Comparison of ENCODE assay signal across 9 cellular contexts in the genomic region with DNA sequence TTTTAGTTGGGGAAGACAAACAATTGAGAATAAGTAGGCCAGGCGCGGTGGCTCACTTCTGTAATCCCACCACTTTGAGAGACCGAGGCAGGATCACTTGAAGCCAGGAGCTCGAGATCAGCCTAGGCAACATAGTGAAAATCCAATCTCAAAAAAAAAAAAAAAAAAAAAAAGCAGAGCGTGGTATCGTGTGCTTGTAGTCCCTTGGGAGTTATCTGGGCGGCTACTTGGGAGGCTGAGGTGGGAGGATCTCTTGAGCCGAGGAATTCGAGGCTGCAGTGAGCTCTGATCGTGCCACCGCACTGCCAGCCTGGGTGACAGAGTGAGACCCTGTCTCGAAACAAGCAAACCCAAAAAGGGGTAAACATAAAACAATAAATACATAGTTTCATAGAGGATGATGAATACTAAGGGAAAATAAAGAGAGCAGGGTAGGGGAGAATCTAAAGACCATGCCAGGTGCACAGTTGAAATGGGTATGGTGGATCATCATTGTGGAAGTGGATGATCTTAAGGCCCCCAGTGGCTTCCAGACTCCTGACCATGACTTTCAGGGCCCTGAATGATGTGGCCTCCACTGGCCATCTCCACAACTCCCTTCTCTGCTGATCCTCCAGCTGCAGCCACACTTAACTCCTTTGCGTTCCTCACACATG. TPM values are rescaled to one million over a fixed set of nuclear protein-coding genes. Genes with fewer than 3 reads are reported as not detected.
A peak's percentile ranks its signal among the peaks of the same experiment; 100 is the strongest.
DNase-seq lines count a peak whose midpoint lies in the region; ATAC-seq, FAIRE-seq and TF ChIP-seq lines count a peak whose summit lies in the region.
"Had no signal": no experiment of that assay in that cellular context is flagged by ENCODE, and none has a peak within 500 bp of the region (broad histone marks: within the 10 kb centered on the region; RNA-seq: fewer than 3 reads in every experiment).

No MANE protein-coding gene starts in this region.

- no peak for TF ChIP-seq EP300 in HepG2 (IDR thresholded peaks at IDR 0.05; ENCODE audit: low read depth in 2 of 2, low read length in 2 of 2)
- no peak for TF ChIP-seq EP300 in HepG2 (CRISPR knock-in tag; IDR thresholded peaks at IDR 0.05; ENCODE audit: borderline replicate concordance)

- no peak for FAIRE-seq in HepG2 (lab: Jason Lieb, UNC)
- FAIRE-seq: endometrium had no signal

- H3K27me3 ChIP-seq in HepG2 (ENCODE audit: control insufficient read depth in 1 of 2, insufficient read depth in 2 of 2, low read length in 2 of 2): peaks cover 0 to 7% of the 10 kb centered on the region in 2 experiments; a peak in 1 of 5 replicates
- H3K27me3 ChIP-seq in tibial artery: no peaks in the 10 kb centered on the region

- H3K36me3 ChIP-seq in HepG2 (replicated peaks in 1 of 2; ENCODE audit: control insufficient read depth in 1 of 2, insufficient read depth in 2 of 2, low read length in 2 of 2): peaks cover 15 to 39% of the 10 kb centered on the region in 2 experiments
- peaks cover 4 to 36% (median 12%) of the 10 kb centered on the region in 3 donors for H3K36me3 ChIP-seq in tibial artery

- peaks cover 58% of the 10 kb centered on the region for H3K4me1 Mint-ChIP-seq in activated naive CD4-positive, alpha-beta T cell treated with anti-CD3 and anti-CD28 coated beads for 36 hours (ENCODE audit: low read depth)
- peaks cover 50% of the 10 kb centered on the region for H3K4me1 Mint-ChIP-seq in activated naive CD8-positive, alpha-beta T cell treated with anti-CD3 and anti-CD28 coated beads for 36 hours

- peak overlapping the region; percentile 89 for H3K4me3 Mint-ChIP-seq in activated naive CD4-positive, alpha-beta T cell treated with anti-CD3 and anti-CD28 coated beads for 36 hours
- H3K4me3 Mint-ChIP-seq in activated naive CD8-positive, alpha-beta T cell treated with anti-CD3 and anti-CD28 coated beads for 36 hours: peak overlapping the region; percentile 89

- H3K4me2 ChIP-seq in HepG2 (ENCODE audit: low read depth, low read length): peak overlapping the region; percentile 84

- H3K4me1 ChIP-seq in HepG2 (ENCODE audit: insufficient read depth, low read length) (peaks cover 70% of the 10 kb centered on the region), tibial artery (peaks cover 0 to 54% (median 42%) of the 10 kb centered on the region in 4 donors)

- H3K27ac Mint-ChIP-seq in activated naive CD4-positive, alpha-beta T cell treated with anti-CD3 and anti-CD28 coated beads for 36 hours: peak overlapping the region; percentile 78
- peak overlapping the region; percentile 89 for H3K27ac Mint-ChIP-seq in activated naive CD8-positive, alpha-beta T cell treated with anti-CD3 and anti-CD28 coated beads for 36 hours

- in situ Hi-C loops in HepG2 (cut with HindIII; ENCODE audit: extremely low pct_ligation_motif_present, low pct_unique_long_range_greater_than_20kb): no loop called here

- H3K36me3 Mint-ChIP-seq in activated naive CD4-positive, alpha-beta T cell treated with anti-CD3 and anti-CD28 coated beads for 36 hours (ENCODE audit: low read depth): peaks cover 73% of the 10 kb centered on the region
- peaks cover 73% of the 10 kb centered on the region for H3K36me3 Mint-ChIP-seq in activated naive CD8-positive, alpha-beta T cell treated with anti-CD3 and anti-CD28 coated beads for 36 hours

- no peaks in the 10 kb centered on the region for H3K27me3 Mint-ChIP-seq in activated naive CD4-positive, alpha-beta T cell treated with anti-CD3 and anti-CD28 coated beads for 36 hours (ENCODE audit: low read depth)
- no peaks in the 10 kb centered on the region for H3K27me3 Mint-ChIP-seq in activated naive CD8-positive, alpha-beta T cell treated with anti-CD3 and anti-CD28 coated beads for 36 hours

- 0 out of 4 replicates have a peak, but pooled peaks of 1 of the 2 experiments have one; percentile 17 for TF ChIP-seq POLR2A in HepG2 (IDR thresholded peaks at IDR 0.05; ENCODE audit: insufficient read depth in 1 of 2, low read depth in 2 of 2, low read length in 2 of 2)

- peak overlapping the region; percentile 98 for H3K9ac ChIP-seq in HepG2 (ENCODE audit: insufficient read depth, low read depth, low read length)

- CTCF ChIA-PET in activated naive CD4-positive, alpha-beta T cell treated with anti-CD3 and anti-CD28 coated beads for 36 hours (lab: Charles Lee): no interaction called here
- CTCF ChIA-PET in HepG2 (lab: Yijun Ruan, JAX; ENCODE audit: low intra/inter-chr PET ratio, low total read pairs): no interaction called here

- intact Hi-C loops in activated naive CD4-positive, alpha-beta T cell treated with anti-CD3 and anti-CD28 coated beads for 36 hours (cut with micrococcal nuclease): no loop called here
- intact Hi-C loops in HepG2 (cut with micrococcal nuclease; ENCODE audit: unreplicated experiment) (loop anchor here (5.0 kb wide), 3 partner anchors 49 to 119 kb away; no protein-coding TSS in a partner anchor), tibial artery (cut with DNase I; ENCODE audit: low total_unique reads) (loop anchor here (5.0 to 10.0 kb wide), 2 partner anchors 96 to 246 kb away; no protein-coding TSS in a partner anchor)

- H3K27ac ChIP-seq in HepG2 (ENCODE audit: extremely low read length, insufficient read depth, low read length) (peak overlapping the region; percentile 76), tibial artery (peak overlapping the region; percentile 78 to 96)

- H3K79me2 ChIP-seq in HepG2 (ENCODE audit: insufficient read depth, low read length): peaks cover 55% of the 10 kb centered on the region

- ATAC-seq in HepG2 (no peak), HG03520 (IDR thresholded peaks at IDR 0.05; ENCODE audit: unreplicated experiment) (no peak)

- WGBS in HepG2 (ENCODE audit: low lambda C conversion rate): 69% methylated on average over 13 of the region's 13 CpGs

- no peaks in the 10 kb centered on the region for H3K9me3 ChIP-seq in HepG2 (ENCODE audit: low read length)
- no peaks in the 10 kb centered on the region for H3K9me3 ChIP-seq in tibial artery

- TF ChIP-seq CTCF in HepG2 (CRISPR knock-in tag; IDR thresholded peaks at IDR 0.05) (no peak), tibial artery (IDR thresholded peaks at IDR 0.05) (no peak)

- POLR2A ChIA-PET in HepG2 (lab: Yijun Ruan, JAX): interaction anchor here (1.5 kb wide), 1 partner anchor 52 kb away, joined by 3 read pairs; no protein-coding TSS in a partner anchor

- DNase-seq in activated naive CD4-positive, alpha-beta T cell treated with anti-CD3 and anti-CD28 coated beads for 36 hours: no peak
- DNase-seq in activated naive CD4-positive, alpha-beta T cell treated with Interleukin-2 at 50 U/mL for 16 hours: no peak
- DNase-seq in activated naive CD8-positive, alpha-beta T cell treated with anti-CD3 and anti-CD28 coated beads for 36 hours: no peak
- DNase-seq in HepG2 (ENCODE audit: low spot score) (no peak), tibial artery (no peak), iPS-NIHi7 (ENCODE audit: extremely low spot score) (no peak), dedifferentiated amniotic fluid mesenchymal stem cell (ENCODE audit: extremely low spot score) (no peak)

- no TSS peak for BruUV-seq in HepG2 (replicated peaks; lab: Mats Ljungman, UMichigan)

- no peak overlapping the region for H2AFZ ChIP-seq in HepG2 (ENCODE audit: low read length)

- H3K9me3 Mint-ChIP-seq in activated naive CD4-positive, alpha-beta T cell treated with anti-CD3 and anti-CD28 coated beads for 36 hours: no peaks in the 10 kb centered on the region
- H3K9me3 Mint-ChIP-seq in activated naive CD8-positive, alpha-beta T cell treated with anti-CD3 and anti-CD28 coated beads for 36 hours: no peaks in the 10 kb centered on the region

- no peak for TF ChIP-seq RAD21 in HepG2 (CRISPR knock-in tag; IDR thresholded peaks at IDR 0.05)

- H3K4me3 ChIP-seq in HepG2 (replicated peaks in 1 of 3; ENCODE audit: insufficient read depth in 1 of 3, low read depth in 2 of 3, low read length in 3 of 3): peak overlapping the region; percentile 91 to 99 (median 94)
- peak overlapping the region; percentile 65 to 100 for H3K4me3 ChIP-seq in tibial artery

- H4K20me1 ChIP-seq in HepG2 (ENCODE audit: insufficient read depth, low read length): peaks cover 27% of the 10 kb centered on the region

RNA-seq across cellular contexts. Expression of gene POFUT1, which starts 0.9 kb away (rescaled TPM):
- total RNA-seq in activated naive CD4-positive, alpha-beta T cell treated with anti-CD3 and anti-CD28 coated beads for 36 hours: 10 to 100 TPM; 37.1 to 38.9 TPM
- total RNA-seq in activated naive CD8-positive, alpha-beta T cell treated with anti-CD3 and anti-CD28 coated beads for 36 hours: 10 to 100 TPM; 64.0 to 65.7 TPM
- 30.2 and 58.3 TPM in 2 replicates for total RNA-seq in HepG2 (2016; rRNA removed; fragmentation: Illumina TruSeq; extraction: Trizol)
- 4.8 and 5.3 TPM in 2 replicates for total RNA-seq in HepG2 (2016; cell fraction: cytosol; rRNA removed; fragmentation: Illumina TruSeq; extraction: Trizol; ENCODE audit: low read depth)
- total RNA-seq in HepG2 (2016; cell fraction: insoluble cytoplasmic fraction; rRNA removed; fragmentation: Illumina TruSeq; extraction: Trizol): 27.5 and 55.8 TPM in 2 replicates
- total RNA-seq in HepG2 (2016; cell fraction: membrane; rRNA removed; fragmentation: Illumina TruSeq; extraction: Trizol): 17.7 and 18.8 TPM in 2 replicates
- 47.8 and 56.4 TPM in 2 replicates for total RNA-seq in HepG2 (2016; cell fraction: nucleus; rRNA removed; fragmentation: Illumina TruSeq; extraction: Trizol)
- polyA plus RNA-seq in HepG2 (2011; rRNA removed): 35.5 and 41.6 TPM in 2 replicates
- 39.5 and 45.0 TPM in 2 replicates for polyA plus RNA-seq in HepG2 (2011; cell fraction: cytosol; rRNA removed)
- polyA plus RNA-seq in HepG2 (2011; cell fraction: nucleus; rRNA removed): 25.7 and 30.2 TPM in 2 replicates
- polyA plus RNA-seq in HepG2 (2012): 37.6 and 40.5 TPM in 2 replicates
- 3.9 and 4.5 TPM in 2 replicates for polyA plus RNA-seq in HepG2 (2016; cell fraction: cytosol; fragmentation: Illumina TruSeq; extraction: Trizol; ENCODE audit: low read depth)
- polyA plus RNA-seq in HepG2 (2016; cell fraction: insoluble cytoplasmic fraction; fragmentation: Illumina TruSeq; extraction: Trizol; ENCODE audit: low read depth): 22.5 and 25.1 TPM in 2 replicates
- polyA plus RNA-seq in HepG2 (2016; cell fraction: membrane; fragmentation: Illumina TruSeq; extraction: Trizol; ENCODE audit: low read depth): 8.5 and 10.3 TPM in 2 replicates
- 55.8 and 62.0 TPM in 2 replicates for polyA plus RNA-seq in HepG2 (2016; cell fraction: nucleus; fragmentation: Illumina TruSeq; extraction: Trizol; ENCODE audit: insufficient read depth, low read depth)
- polyA minus RNA-seq in HepG2 (2011; rRNA and poly(A)+ RNA removed; ENCODE audit: low replicate concordance): 44.0 and 61.9 TPM in 2 replicates
- polyA minus RNA-seq in HepG2 (2011; cell fraction: cytosol; rRNA and poly(A)+ RNA removed): 31.7 and 41.7 TPM in 2 replicates
- polyA minus RNA-seq in HepG2 (2011; cell fraction: nucleus; rRNA and poly(A)+ RNA removed): 33.5 and 39.0 TPM in 2 replicates

RNA-seq across cellular contexts. Expression of gene PLAGL2, which starts 1.1 kb away (rescaled TPM):
- total RNA-seq in activated naive CD4-positive, alpha-beta T cell treated with anti-CD3 and anti-CD28 coated beads for 36 hours: 10 to 100 TPM; 63.3 to 64.9 TPM
- total RNA-seq in activated naive CD8-positive, alpha-beta T cell treated with anti-CD3 and anti-CD28 coated beads for 36 hours: 10 to 100 TPM; 86.9 to 87.2 TPM
- 15.3 and 26.5 TPM in 2 replicates for total RNA-seq in HepG2 (2016; rRNA removed; fragmentation: Illumina TruSeq; extraction: Trizol)
- total RNA-seq in HepG2 (2016; cell fraction: cytosol; rRNA removed; fragmentation: Illumina TruSeq; extraction: Trizol; ENCODE audit: low read depth): 4.9 and 5.7 TPM in 2 replicates
- total RNA-seq in HepG2 (2016; cell fraction: insoluble cytoplasmic fraction; rRNA removed; fragmentation: Illumina TruSeq; extraction: Trizol): 13.7 and 22.8 TPM in 2 replicates
- 25.1 and 26.3 TPM in 2 replicates for total RNA-seq in HepG2 (2016; cell fraction: membrane; rRNA removed; fragmentation: Illumina TruSeq; extraction: Trizol)
- total RNA-seq in HepG2 (2016; cell fraction: nucleus; rRNA removed; fragmentation: Illumina TruSeq; extraction: Trizol): 16.1 and 18.8 TPM in 2 replicates
- 14.9 and 15.2 TPM in 2 replicates for polyA plus RNA-seq in HepG2 (2011; rRNA removed)
- polyA plus RNA-seq in HepG2 (2011; cell fraction: cytosol; rRNA removed): 12.9 and 15.9 TPM in 2 replicates
- 15.6 and 19.1 TPM in 2 replicates for polyA plus RNA-seq in HepG2 (2011; cell fraction: nucleus; rRNA removed)
- polyA plus RNA-seq in HepG2 (2012): 25.4 and 26.2 TPM in 2 replicates
- 4.5 and 4.7 TPM in 2 replicates for polyA plus RNA-seq in HepG2 (2016; cell fraction: cytosol; fragmentation: Illumina TruSeq; extraction: Trizol; ENCODE audit: low read depth)
- polyA plus RNA-seq in HepG2 (2016; cell fraction: insoluble cytoplasmic fraction; fragmentation: Illumina TruSeq; extraction: Trizol; ENCODE audit: low read depth): 43.2 and 55.3 TPM in 2 replicates
- polyA plus RNA-seq in HepG2 (2016; cell fraction: membrane; fragmentation: Illumina TruSeq; extraction: Trizol; ENCODE audit: low read depth): 27.0 and 27.7 TPM in 2 replicates
- 36.1 and 36.3 TPM in 2 replicates for polyA plus RNA-seq in HepG2 (2016; cell fraction: nucleus; fragmentation: Illumina TruSeq; extraction: Trizol; ENCODE audit: insufficient read depth, low read depth)
- 18.8 and 36.8 TPM in 2 replicates for polyA minus RNA-seq in HepG2 (2011; rRNA and poly(A)+ RNA removed; ENCODE audit: low replicate concordance)
- 17.8 and 22.1 TPM in 2 replicates for polyA minus RNA-seq in HepG2 (2011; cell fraction: cytosol; rRNA and poly(A)+ RNA removed)
- polyA minus RNA-seq in HepG2 (2011; cell fraction: nucleus; rRNA and poly(A)+ RNA removed): 19.2 and 20.9 TPM in 2 replicates
